ENCODE assay signal across 14 cellular contexts in genomic region chr2:32910883-32911598, GRCh38.
A peak's percentile ranks its signal among the peaks of the same experiment; 100 is the strongest.
DNase-seq lines count a peak whose midpoint lies in the region; ATAC-seq and FAIRE-seq lines count a peak whose summit lies in the region.
"Had no signal": no experiment of that assay in that cellular context is flagged by ENCODE, and none has a peak within 500 bp of the region (broad histone marks: within the 10 kb centered on the region; RNA-seq: fewer than 3 reads in every experiment).

No MANE protein-coding gene starts in this region.

- DNase-seq in GM18507 (ENCODE audit: extremely low spot score, insufficient read length, low read depth) (peak; percentile 9), NCI-H526 treated with DMSO at 0.1 percent for 48 hours (lab: John Stamatoyannopoulos, UW) (peak; percentile 60), 8988T (no peak), AG08396 (ENCODE audit: low spot score) (no peak), DMS153 treated with DMSO at 0.1 percent for 48 hours (lab: John Stamatoyannopoulos, UW; ENCODE audit: unreplicated experiment) (no peak)
- no peak for DNase-seq in stimulated activated CD4-positive, alpha-beta T cell treated with anti-CD3 and anti-CD28 coated beads, Interleukin-1b, Interleukin-23, amount 100 ng/mL, for 48 hours
- DNase-seq: activated CD4-positive, alpha-beta T cell treated with anti-CD3 and anti-CD28 coated beads for 1 hour; activated naive CD4-positive, alpha-beta T cell treated with anti-CD3 and anti-CD28 coated beads for 36 hours; AML-193; NCI-H2029; right lobe of liver; Right ventricle myocardium superior had no signal

- FAIRE-seq in GM18507 (lab: Jason Lieb, UNC), result peak; percentile 77

- ATAC-seq in GM21423 (IDR thresholded peaks at IDR 0.05; ENCODE audit: unreplicated experiment) (peak; percentile 88), HG03064 (IDR thresholded peaks at IDR 0.05; ENCODE audit: low read depth, unreplicated experiment) (peak; percentile 88)
- ATAC-seq: right lobe of liver had no signal

Comparison
In these comparisons a context has a peak if more than half of its experiments do, and no peak if none do; other contexts are left out.
1. DNase-seq: peak in GM18507 (single experiment) and NCI-H526 treated with DMSO at 0.1 percent for 48 hours (single experiment); none in 8988T (single experiment), AG08396 (single experiment), DMS153 treated with DMSO at 0.1 percent for 48 hours (single experiment) and stimulated activated CD4-positive, alpha-beta T cell treated with anti-CD3 and anti-CD28 coated beads, Interleukin-1b, Interleukin-23, amount 100 ng/mL, for 48 hours (single experiment).